Comparison of ENCODE assay signal across 1 cellular context in the genomic region with DNA sequence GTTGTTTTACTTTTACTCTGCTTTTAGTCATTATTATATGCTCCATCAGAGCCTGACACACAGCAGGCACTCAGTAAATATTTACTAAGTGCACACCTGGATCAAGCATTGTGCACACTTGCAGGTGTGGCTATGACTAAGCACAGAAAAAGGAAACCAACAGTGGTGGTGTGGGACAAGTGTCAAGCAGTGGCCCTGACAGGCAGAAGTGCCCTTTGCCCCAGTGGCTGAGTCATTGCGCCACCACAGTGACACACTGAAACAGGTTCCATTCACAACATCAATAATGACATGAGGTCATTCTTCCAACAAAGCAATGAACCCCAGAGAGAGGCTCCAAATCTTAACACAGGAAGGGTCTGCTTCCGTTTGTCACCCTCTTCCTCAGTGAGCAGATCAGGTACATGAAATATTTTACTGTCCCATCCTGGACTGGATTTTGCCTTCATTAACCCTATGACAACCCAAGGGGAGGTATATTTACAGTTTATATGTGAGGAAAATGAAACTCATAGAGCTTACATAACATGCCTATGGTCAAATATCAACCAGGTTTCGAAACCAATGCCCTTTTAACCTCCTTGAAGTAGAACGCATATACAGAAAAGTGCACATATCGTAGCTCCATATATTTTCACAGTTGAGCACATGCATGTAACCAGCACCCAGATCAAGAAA.
TF ChIP-seq lines count a peak whose summit lies in the region.

No MANE protein-coding gene starts in this region.

TF ChIP-seq in GM12878, 131 proteins besides CTCF, POLR2A, EP300 and RAD21 (continued from another document):
- TF ChIP-seq ZNF687 (IDR thresholded peaks at IDR 0.05) (no peak), USF2 (IDR thresholded peaks at IDR 0.05; ENCODE audit: borderline replicate concordance, low read depth, low read length) (no peak), POLR2AphosphoS5 (IDR thresholded peaks at IDR 0.05; ENCODE audit: low read length) (no peak), BCL11A (IDR thresholded peaks at IDR 0.05; ENCODE audit: low read depth, low read length) (peak; percentile 62; the same call in 1 of the 2 replicates)
- TF ChIP-seq, protein P1, sequence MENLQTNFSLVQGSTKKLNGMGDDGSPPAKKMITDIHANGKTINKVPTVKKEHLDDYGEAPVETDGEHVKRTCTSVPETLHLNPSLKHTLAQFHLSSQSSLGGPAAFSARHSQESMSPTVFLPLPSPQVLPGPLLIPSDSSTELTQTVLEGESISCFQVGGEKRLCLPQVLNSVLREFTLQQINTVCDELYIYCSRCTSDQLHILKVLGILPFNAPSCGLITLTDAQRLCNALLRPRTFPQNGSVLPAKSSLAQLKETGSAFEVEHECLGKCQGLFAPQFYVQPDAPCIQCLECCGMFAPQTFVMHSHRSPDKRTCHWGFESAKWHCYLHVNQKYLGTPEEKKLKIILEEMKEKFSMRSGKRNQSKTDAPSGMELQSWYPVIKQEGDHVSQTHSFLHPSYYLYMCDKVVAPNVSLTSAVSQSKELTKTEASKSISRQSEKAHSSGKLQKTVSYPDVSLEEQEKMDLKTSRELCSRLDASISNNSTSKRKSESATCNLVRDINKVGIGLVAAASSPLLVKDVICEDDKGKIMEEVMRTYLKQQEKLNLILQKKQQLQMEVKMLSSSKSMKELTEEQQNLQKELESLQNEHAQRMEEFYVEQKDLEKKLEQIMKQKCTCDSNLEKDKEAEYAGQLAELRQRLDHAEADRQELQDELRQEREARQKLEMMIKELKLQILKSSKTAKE (IDR thresholded peaks at IDR 0.05; ENCODE audit: low read depth, poor library complexity, severe bottlenecking), result peak; percentile 25
TF ChIP-seq in GM12878: peak in this region for 42.
